Comparison of ENCODE assay signal across 1 cellular context in genomic region chr6:30614044-30614842, GRCh38.
TF ChIP-seq lines count a peak whose summit lies in the region.

No MANE protein-coding gene starts in this region.

TF ChIP-seq in H1, 55 proteins besides CTCF, POLR2A, EP300 and RAD21:
- TF ChIP-seq CEBPB (IDR thresholded peaks at IDR 0.05; ENCODE audit: low read depth, low read length) (no peak), RBBP5 (IDR thresholded peaks at IDR 0.05; ENCODE audit: borderline replicate concordance, low read depth, low read length) (no peak), YY1 (IDR thresholded peaks at IDR 0.05; ENCODE audit: low read depth, low read length) (no peak), SAP30 (IDR thresholded peaks at IDR 0.05; ENCODE audit: insufficient read depth, insufficient replicate concordance, low read length) (no peak), CHD1 (IDR thresholded peaks at IDR 0.05; ENCODE audit: low read depth, low read length) (peak; percentile 19; the same call in 1 of the 2 replicates), TAF1 (IDR thresholded peaks at IDR 0.05; ENCODE audit: low read depth, low read length) (no peak), CBX5 (IDR thresholded peaks at IDR 0.05; ENCODE audit: low read depth, low read length) (no peak), ATF2 (IDR thresholded peaks at IDR 0.05; ENCODE audit: low read length) (no peak; the same call in 1 of the 2 replicates), RXRA (IDR thresholded peaks at IDR 0.05; ENCODE audit: insufficient read depth, low read depth, low read length) (no peak), SP4 (IDR thresholded peaks at IDR 0.05; ENCODE audit: low read length) (no peak), NRF1 (IDR thresholded peaks at IDR 0.05; ENCODE audit: low read depth, low read length) (no peak; the same call in 1 of the 2 replicates), SIX5 (IDR thresholded peaks at IDR 0.05; ENCODE audit: low read depth, low read length) (no peak), CHD2 (IDR thresholded peaks at IDR 0.05; ENCODE audit: low read length) (peak; percentile 24; the same call in 1 of the 2 replicates), CTBP2 (IDR thresholded peaks at IDR 0.05; ENCODE audit: borderline replicate concordance, insufficient read depth, insufficient read length, low read length) (no peak), POLR2AphosphoS5 (IDR thresholded peaks at IDR 0.05; ENCODE audit: low read depth, low read length) (peak; percentile 81), FOSL1 (IDR thresholded peaks at IDR 0.05; ENCODE audit: insufficient read depth, low read depth, low read length) (no peak), CBX8 (IDR thresholded peaks at IDR 0.05; ENCODE audit: borderline replicate concordance, low read depth, low read length) (no peak), MAFK (IDR thresholded peaks at IDR 0.05; ENCODE audit: low read depth, low read length) (no peak)
